12 cellular contexts compared by ENCODE assay signal in the genomic region with DNA sequence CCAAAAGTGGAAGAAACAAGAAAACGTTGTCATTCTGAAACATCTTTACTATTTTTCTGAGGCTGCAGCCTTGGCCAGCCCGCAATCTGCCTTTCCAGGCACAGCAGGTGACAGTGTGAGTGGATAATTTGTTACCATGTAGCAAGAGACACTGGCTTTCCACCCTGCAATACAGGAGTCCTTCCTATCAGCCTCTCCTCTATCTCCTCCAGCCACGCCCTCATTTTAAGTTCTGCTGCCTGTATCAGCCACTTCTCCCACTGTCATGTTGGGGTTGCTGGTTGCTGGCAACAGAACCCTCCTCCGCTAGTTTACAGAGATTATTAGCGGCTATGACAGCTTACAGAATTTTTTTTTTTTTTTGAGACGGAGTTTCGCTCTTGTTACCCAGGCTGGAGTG.
"Had no signal": no experiment of that assay in that cellular context is flagged by ENCODE, and none has a peak within 500 bp of the region (broad histone marks: within the 10 kb centered on the region; RNA-seq: fewer than 3 reads in every experiment).

No MANE protein-coding gene starts in this region.

- DNase-seq: activated CD4-positive, alpha-beta T cell treated with anti-CD3 and anti-CD28 coated beads for 1 hour; activated CD8-positive, alpha-beta T cell treated with anti-CD3 and anti-CD28 coated beads for 36 hours; activated effector memory CD4-positive, alpha-beta T cell treated with Interleukin-2 at 50 U/mL for 16 hours; activated naive CD4-positive, alpha-beta T cell treated with anti-CD3 and anti-CD28 coated beads, Interleukin-2, amount 50 U/mL, for 16 hours; activated T-cell treated with anti-CD3 and anti-CD28 coated beads, Interleukin-2, amount 50 U/mL, for 4 hours; dorsolateral prefrontal cortex; mucosa of descending colon; naive thymus-derived CD4-positive, alpha-beta T cell; thyroid gland had no signal

- ATAC-seq: activated CD8-positive, alpha-beta T cell treated with anti-CD3 and anti-CD28 coated beads for 36 hours; activated T-cell treated with anti-CD3 and anti-CD28 coated beads, Interleukin-2, amount 50 U/mL, for 4 hours; gastroesophageal sphincter; left lobe of liver; mucosa of descending colon; naive thymus-derived CD4-positive, alpha-beta T cell; stimulated activated effector memory CD8-positive, alpha-beta T cell treated with anti-CD3 and anti-CD28 coated beads, Interleukin-12 subunit alpha, Interleukin-12 subunit beta, amount 100 ng/mL, for 72 hours had no signal
